8 cellular contexts compared by ENCODE assay signal in the genomic region with DNA sequence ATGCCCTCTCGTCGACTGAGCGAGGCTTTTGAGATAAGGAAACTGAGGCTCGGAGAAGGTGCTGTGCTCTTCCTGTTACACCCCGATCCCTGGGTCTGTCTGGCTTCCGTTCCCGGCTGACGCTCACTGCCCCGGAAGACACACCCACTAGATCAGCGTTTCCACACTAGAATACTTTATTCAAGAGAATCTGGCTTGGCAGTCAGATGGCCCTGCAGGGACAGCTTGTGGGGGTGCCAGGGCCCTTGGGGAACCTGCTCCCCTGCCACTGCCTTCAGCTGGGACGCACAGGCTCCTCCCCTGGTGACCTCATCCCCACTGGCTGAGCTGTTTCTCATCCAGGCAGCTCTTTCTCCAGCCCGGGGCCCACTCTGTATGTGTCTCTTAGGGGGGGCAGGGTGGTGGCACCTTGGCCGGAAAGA. TPM values are rescaled to one million over a fixed set of nuclear protein-coding genes. Genes with fewer than 3 reads are reported as not detected.
A peak's percentile ranks its signal among the peaks of the same experiment; 100 is the strongest.
DNase-seq lines count a peak whose midpoint lies in the region; ATAC-seq and TF ChIP-seq lines count a peak whose summit lies in the region.

No MANE protein-coding gene starts in this region.

- H3K27me3 Mint-ChIP-seq in activated CD8-positive, alpha-beta T cell treated with anti-CD3 and anti-CD28 coated beads, Interleukin-2, amount 10 ng/mL, durations not matched to agents 7 days and 5 days (ENCODE audit: low read depth): no peaks in the 10 kb centered on the region

- DNase-seq in HUDEP-2 (lab: John Stamatoyannopoulos, UW; ENCODE audit: unreplicated experiment in 76 of 76): peak in 55 of 76 experiments; percentile 1 to 81 (median 46)
- peak; percentile 71 for DNase-seq in activated CD8-positive, alpha-beta T cell treated with anti-CD3 and anti-CD28 coated beads, Interleukin-2, amount 10 ng/mL, durations not matched to agents 7 days and 5 days
- peak; percentile 55 for DNase-seq in epithelial cell of esophagus (ENCODE audit: low read depth)
- peak in 47 of 56 donors; percentile 19 to 88 (median 57) for DNase-seq in nucleus accumbens (lab: John Stamatoyannopoulos, UW)
- DNase-seq in thyroid gland: peak; percentile 33 to 45
- no peak for DNase-seq in NCI-H1436 treated with DMSO at 0.1 percent for 48 hours (lab: John Stamatoyannopoulos, UW)

- no peaks in the 10 kb centered on the region for H3K36me3 Mint-ChIP-seq in activated CD8-positive, alpha-beta T cell treated with anti-CD3 and anti-CD28 coated beads, Interleukin-2, amount 10 ng/mL, durations not matched to agents 7 days and 5 days (ENCODE audit: low read depth)

- H3K4me3 ChIP-seq in epithelial cell of esophagus (ENCODE audit: low read length) (no peak overlapping the region), thyroid gland (replicated peaks in 1 of 3) (no peak overlapping the region)

- H3K9me3 ChIP-seq in thyroid gland: no peaks in the 10 kb centered on the region

- H3K9me3 Mint-ChIP-seq in activated CD8-positive, alpha-beta T cell treated with anti-CD3 and anti-CD28 coated beads, Interleukin-2, amount 10 ng/mL, durations not matched to agents 7 days and 5 days (ENCODE audit: insufficient read depth): no peaks in the 10 kb centered on the region

- TF ChIP-seq POLR2A in GM18526 (IDR thresholded peaks at IDR 0.05; ENCODE audit: extremely low read depth, insufficient read length) (peak; percentile 34), thyroid gland (IDR thresholded peaks at IDR 0.05) (no peak)

- POLR2A ChIA-PET in activated CD8-positive, alpha-beta T cell treated with anti-CD3 and anti-CD28 coated beads, Interleukin-2, amount 10 ng/mL, durations not matched to agents 7 days and 5 days (lab: Charles Lee): interaction anchor here (0.6 to 1.0 kb wide), 5 partner anchors 8 to 1931 kb away, joined by 3 read pairs; a partner anchor contains a TSS

- TF ChIP-seq CTCF in epithelial cell of esophagus (IDR thresholded peaks at IDR 0.05; ENCODE audit: insufficient read depth, low read depth, low read length, missing control alignments) (no peak), thyroid gland (IDR thresholded peaks at IDR 0.05) (no peak)

- intact Hi-C loops in thyroid gland (cut with DNase I): no loop called here

- H3K27ac ChIP-seq in thyroid gland: peak overlapping the region; percentile 51 to 90 (median 73)

- peak overlapping the region; percentile 91 for H3K27ac Mint-ChIP-seq in activated CD8-positive, alpha-beta T cell treated with anti-CD3 and anti-CD28 coated beads, Interleukin-2, amount 10 ng/mL, durations not matched to agents 7 days and 5 days

- peak overlapping the region; percentile 70 for H3K4me3 Mint-ChIP-seq in activated CD8-positive, alpha-beta T cell treated with anti-CD3 and anti-CD28 coated beads, Interleukin-2, amount 10 ng/mL, durations not matched to agents 7 days and 5 days

- peak; percentile 71 for ATAC-seq in activated CD8-positive, alpha-beta T cell treated with anti-CD3 and anti-CD28 coated beads, Interleukin-2, amount 10 ng/mL, durations not matched to agents 7 days and 5 days
- no peak for ATAC-seq in GM19452 (IDR thresholded peaks at IDR 0.05; ENCODE audit: unreplicated experiment)

- peaks cover 19 to 38% of the 10 kb centered on the region in 2 donors for H3K36me3 ChIP-seq in thyroid gland

- H3K4me1 ChIP-seq in thyroid gland: peaks cover 12 to 39% of the 10 kb centered on the region in 2 donors

- WGBS in thyroid gland, 2 donors: 63 to 89% methylated on average over 10 to 13 of the region's 13 CpGs

- H3K4me1 Mint-ChIP-seq in activated CD8-positive, alpha-beta T cell treated with anti-CD3 and anti-CD28 coated beads, Interleukin-2, amount 10 ng/mL, durations not matched to agents 7 days and 5 days (ENCODE audit: low read depth): peaks cover 55% of the 10 kb centered on the region

- no peaks in the 10 kb centered on the region for H3K27me3 ChIP-seq in thyroid gland

- CTCF ChIA-PET in activated CD8-positive, alpha-beta T cell treated with anti-CD3 and anti-CD28 coated beads, Interleukin-2, amount 10 ng/mL, durations not matched to agents 7 days and 5 days (lab: Charles Lee): interaction anchor here (0.6 to 5.8 kb wide), 10 partner anchors 12 to 147 kb away, joined by 3 to 23 read pairs (median 4); a partner anchor contains a TSS

RNA-seq across cellular contexts. Expression of a gene that starts 13.7 kb away (rescaled TPM):
- under 1 TPM in 1 of 2 experiments, not detected in 1; 0.21 TPM for total RNA-seq in activated CD8-positive, alpha-beta T cell treated with anti-CD3 and anti-CD28 coated beads, Interleukin-2, amount 10 ng/mL, durations not matched to agents 7 days and 5 days
- 10 to 100 TPM; 34.4 to 68.8 (median 61.0) TPM for total RNA-seq in thyroid gland

RNA-seq across cellular contexts. Expression of a gene that starts 18.6 kb away (rescaled TPM):
- 1 to 10 TPM; 4.3 to 5.2 TPM for total RNA-seq in activated CD8-positive, alpha-beta T cell treated with anti-CD3 and anti-CD28 coated beads, Interleukin-2, amount 10 ng/mL, durations not matched to agents 7 days and 5 days
- 10 to 100 TPM in 2 of 4 donors, 1 to 10 TPM in 2; 5.7 to 16.4 (median 9.5) TPM for total RNA-seq in thyroid gland

RNA-seq across cellular contexts. Expression of a gene that starts 60.0 kb away (rescaled TPM):
- 100 to 1,000 TPM; 106 to 108 TPM for total RNA-seq in activated CD8-positive, alpha-beta T cell treated with anti-CD3 and anti-CD28 coated beads, Interleukin-2, amount 10 ng/mL, durations not matched to agents 7 days and 5 days
- 10 to 100 TPM; 80.9 to 91.6 (median 83.5) TPM for total RNA-seq in thyroid gland

Comparison
In these comparisons a context has a peak if more than half of its experiments do, and no peak if none do; other contexts are left out.
1. RNA of a gene that starts 13.7 kb away (total RNA-seq): 34.4 to 68.8 TPM in thyroid gland; 0.21 TPM in activated CD8-positive, alpha-beta T cell treated with anti-CD3 and anti-CD28 coated beads, Interleukin-2, amount 10 ng/mL, durations not matched to agents 7 days and 5 days; every median in the first group is over 10 times any median in the second.